In genomic region chr3:52190294-52190841, GRCh38 we compare ENCODE assay signal across 10 cellular contexts. TPM values are rescaled to one million over a fixed set of nuclear protein-coding genes. Genes with fewer than 3 reads are reported as not detected.
DNase-seq lines count a peak whose midpoint lies in the region; ATAC-seq and TF ChIP-seq lines count a peak whose summit lies in the region.
"Had no signal": no experiment of that assay in that cellular context is flagged by ENCODE, and none has a peak within 500 bp of the region (broad histone marks: within the 10 kb centered on the region; RNA-seq: fewer than 3 reads in every experiment).

No MANE protein-coding gene starts in this region.

- no peaks in the 10 kb centered on the region for H3K9me3 ChIP-seq in esophagus squamous epithelium
- no peaks in the 10 kb centered on the region for H3K9me3 ChIP-seq in aorta (ENCODE audit: control insufficient read depth, low read length)
- H3K9me3 ChIP-seq: A549 had no signal

- POLR2A ChIA-PET in activated CD8-positive, alpha-beta T cell treated with anti-CD3 and anti-CD28 coated beads, Interleukin-2, amount 10 ng/mL, durations not matched to agents 7 days and 5 days (lab: Charles Lee): no interaction called here
- POLR2A ChIA-PET in activated CD8-positive, alpha-beta T cell treated with anti-CD3 and anti-CD28 coated beads for 36 hours (lab: Charles Lee): no interaction called here

- CTCF ChIA-PET in activated CD8-positive, alpha-beta T cell treated with anti-CD3 and anti-CD28 coated beads, Interleukin-2, amount 10 ng/mL, durations not matched to agents 7 days and 5 days (lab: Charles Lee): no interaction called here
- CTCF ChIA-PET in activated CD8-positive, alpha-beta T cell treated with anti-CD3 and anti-CD28 coated beads for 36 hours (lab: Charles Lee): no interaction called here

- peak overlapping the region; percentile 50 for H3K27ac Mint-ChIP-seq in activated CD8-positive, alpha-beta T cell treated with anti-CD3 and anti-CD28 coated beads, Interleukin-2, amount 10 ng/mL, durations not matched to agents 7 days and 5 days
- H3K27ac Mint-ChIP-seq in activated CD8-positive, alpha-beta T cell treated with anti-CD3 and anti-CD28 coated beads for 36 hours: no peak overlapping the region
- H3K27ac Mint-ChIP-seq in nephron: peak overlapping the region; percentile 71 to 96 (median 89)

- no peaks in the 10 kb centered on the region for H3K36me3 ChIP-seq in esophagus squamous epithelium
- no peaks in the 10 kb centered on the region for H3K36me3 ChIP-seq in aorta (ENCODE audit: control insufficient read depth in 1 of 2, insufficient read depth in 2 of 2, low read length in 1 of 2)

- no peak overlapping the region for H3K4me3 ChIP-seq in esophagus squamous epithelium
- no peak overlapping the region for H3K4me3 ChIP-seq in aorta (ENCODE audit: low read length in 2 of 2)
- H3K4me3 ChIP-seq: A549 had no signal

- H3K27me3 Mint-ChIP-seq in activated CD8-positive, alpha-beta T cell treated with anti-CD3 and anti-CD28 coated beads, Interleukin-2, amount 10 ng/mL, durations not matched to agents 7 days and 5 days (ENCODE audit: low read depth): no peaks in the 10 kb centered on the region
- no peaks in the 10 kb centered on the region for H3K27me3 Mint-ChIP-seq in activated CD8-positive, alpha-beta T cell treated with anti-CD3 and anti-CD28 coated beads for 36 hours
- H3K27me3 Mint-ChIP-seq in nephron (ENCODE audit: low read depth): no peaks in the 10 kb centered on the region

- TF ChIP-seq POLR2A in esophagus squamous epithelium (IDR thresholded peaks at IDR 0.05): no peak

- H3K4me1 Mint-ChIP-seq in activated CD8-positive, alpha-beta T cell treated with anti-CD3 and anti-CD28 coated beads, Interleukin-2, amount 10 ng/mL, durations not matched to agents 7 days and 5 days (ENCODE audit: low read depth): peaks cover 17% of the 10 kb centered on the region
- peaks cover 3% of the 10 kb centered on the region for H3K4me1 Mint-ChIP-seq in activated CD8-positive, alpha-beta T cell treated with anti-CD3 and anti-CD28 coated beads for 36 hours (ENCODE audit: low read depth)
- peaks cover 41% of the 10 kb centered on the region for H3K4me1 Mint-ChIP-seq in nephron

- 65 to 85% methylated on average over 1 to 3 of the region's 5 CpGs for WGBS in esophagus squamous epithelium, 2 donors
- 7 to 12% methylated on average over 5 of the region's 5 CpGs for WGBS in aorta, 2 donors

- no peak for DNase-seq in activated CD8-positive, alpha-beta T cell treated with anti-CD3 and anti-CD28 coated beads, Interleukin-2, amount 10 ng/mL, durations not matched to agents 7 days and 5 days
- DNase-seq in activated CD8-positive, alpha-beta T cell treated with anti-CD3 and anti-CD28 coated beads for 36 hours: no peak
- DNase-seq in esophagus squamous epithelium (lab: John Stamatoyannopoulos, UW) (no peak), aorta (peak; percentile 76 to 88), NCI-H2029 treated with DMSO at 0.1 percent for 48 hours (lab: John Stamatoyannopoulos, UW) (no peak), ecto neural progenitor cell (ENCODE audit: low spot score) (no peak)

- TF ChIP-seq CTCF in activated CD8-positive, alpha-beta T cell treated with anti-CD3 and anti-CD28 coated beads for 36 hours (IDR thresholded peaks at IDR 0.05): no peak
- no peak for TF ChIP-seq CTCF in esophagus squamous epithelium (IDR thresholded peaks at IDR 0.05)
- no peak for TF ChIP-seq CTCF in nephron (IDR thresholded peaks at IDR 0.05; ENCODE audit: unreplicated experiment in 3 of 3)

- H3K9me3 Mint-ChIP-seq in activated CD8-positive, alpha-beta T cell treated with anti-CD3 and anti-CD28 coated beads, Interleukin-2, amount 10 ng/mL, durations not matched to agents 7 days and 5 days (ENCODE audit: insufficient read depth): no peaks in the 10 kb centered on the region
- H3K9me3 Mint-ChIP-seq in activated CD8-positive, alpha-beta T cell treated with anti-CD3 and anti-CD28 coated beads for 36 hours: no peaks in the 10 kb centered on the region
- H3K9me3 Mint-ChIP-seq in nephron: no peaks in the 10 kb centered on the region

- H3K27me3 ChIP-seq in esophagus squamous epithelium (no peaks in the 10 kb centered on the region), aorta (ENCODE audit: control insufficient read depth in 1 of 2, insufficient read depth in 2 of 2, low read length in 1 of 2) (no peaks in the 10 kb centered on the region)

- no peak overlapping the region for H3K4me3 Mint-ChIP-seq in activated CD8-positive, alpha-beta T cell treated with anti-CD3 and anti-CD28 coated beads, Interleukin-2, amount 10 ng/mL, durations not matched to agents 7 days and 5 days
- no peak overlapping the region for H3K4me3 Mint-ChIP-seq in activated CD8-positive, alpha-beta T cell treated with anti-CD3 and anti-CD28 coated beads for 36 hours
- no peak overlapping the region for H3K4me3 Mint-ChIP-seq in nephron

- H3K4me1 ChIP-seq in esophagus squamous epithelium: peaks cover 10 to 46% (median 14%) of the 10 kb centered on the region in 3 donors
- H3K4me1 ChIP-seq in aorta (ENCODE audit: control insufficient read depth in 1 of 2, insufficient read depth in 2 of 2, low read length in 2 of 2): peaks cover 0 to 2% of the 10 kb centered on the region in 2 donors

- H3K36me3 Mint-ChIP-seq in activated CD8-positive, alpha-beta T cell treated with anti-CD3 and anti-CD28 coated beads, Interleukin-2, amount 10 ng/mL, durations not matched to agents 7 days and 5 days (ENCODE audit: low read depth): no peaks in the 10 kb centered on the region
- no peaks in the 10 kb centered on the region for H3K36me3 Mint-ChIP-seq in activated CD8-positive, alpha-beta T cell treated with anti-CD3 and anti-CD28 coated beads for 36 hours (ENCODE audit: low read depth)
- H3K36me3 Mint-ChIP-seq in nephron (ENCODE audit: low read depth): no peaks in the 10 kb centered on the region

- H3K27ac ChIP-seq in esophagus squamous epithelium (peak overlapping the region in 3 of 4 donors; percentile 9 to 74 (median 16)), aorta (ENCODE audit: low read depth in 1 of 2, low read length in 2 of 2) (peak overlapping the region in 1 of 2 donors; percentile 32)
- H3K27ac ChIP-seq: A549 had no signal

- intact Hi-C loops in activated CD8-positive, alpha-beta T cell treated with anti-CD3 and anti-CD28 coated beads for 36 hours (cut with micrococcal nuclease): no loop called here
- intact Hi-C loops in esophagus squamous epithelium (cut with DNase I): no loop called here
- intact Hi-C loops in aorta (cut with DNase I): loop anchor here in 1 of 2 donors (2.0 kb wide), 1 partner anchor 34 kb away; no protein-coding TSS in a partner anchor

- no peak for ATAC-seq in activated CD8-positive, alpha-beta T cell treated with anti-CD3 and anti-CD28 coated beads, Interleukin-2, amount 10 ng/mL, durations not matched to agents 7 days and 5 days
- ATAC-seq in activated CD8-positive, alpha-beta T cell treated with anti-CD3 and anti-CD28 coated beads for 36 hours: no peak
- ATAC-seq in aorta (ENCODE audit: low FRiP score) (peak; percentile 75), GM18502 (IDR thresholded peaks at IDR 0.05; ENCODE audit: poor library complexity, unreplicated experiment) (no peak)
- ATAC-seq: A549 had no signal

RNA-seq across cellular contexts. Expression of gene ALAS1, which starts 7.6 kb away (rescaled TPM):
- 10 to 100 TPM; 57.7 to 60.8 TPM for total RNA-seq in activated CD8-positive, alpha-beta T cell treated with anti-CD3 and anti-CD28 coated beads, Interleukin-2, amount 10 ng/mL, durations not matched to agents 7 days and 5 days
- 10 to 100 TPM; 54.3 to 54.6 TPM for total RNA-seq in activated CD8-positive, alpha-beta T cell treated with anti-CD3 and anti-CD28 coated beads for 36 hours
- 10 to 100 TPM; 28.3 to 45.5 (median 35.1) TPM for total RNA-seq in esophagus squamous epithelium
- total RNA-seq in aorta: 10 to 100 TPM; 30.2 to 34.5 TPM
- polyA plus RNA-seq in aorta: 10 to 100 TPM; 14.4 to 16.5 TPM

RNA-seq across cellular contexts. Expression of gene TLR9, which starts 35.1 kb away (rescaled TPM):
- total RNA-seq in activated CD8-positive, alpha-beta T cell treated with anti-CD3 and anti-CD28 coated beads, Interleukin-2, amount 10 ng/mL, durations not matched to agents 7 days and 5 days: under 1 TPM; 0.52 to 0.79 TPM
- total RNA-seq in activated CD8-positive, alpha-beta T cell treated with anti-CD3 and anti-CD28 coated beads for 36 hours: 1 to 10 TPM; 2.0 TPM
- total RNA-seq in esophagus squamous epithelium (not detected), aorta (under 1 TPM; 0.42 to 0.81 TPM)
- polyA plus RNA-seq in aorta: not detected
- total RNA-seq: epithelial cell of proximal tubule had no signal

RNA-seq across cellular contexts. Expression of gene POC1A, which starts 36.1 kb away (rescaled TPM):
- total RNA-seq in activated CD8-positive, alpha-beta T cell treated with anti-CD3 and anti-CD28 coated beads, Interleukin-2, amount 10 ng/mL, durations not matched to agents 7 days and 5 days: 10 to 100 TPM; 31.7 to 32.3 TPM
- total RNA-seq in activated CD8-positive, alpha-beta T cell treated with anti-CD3 and anti-CD28 coated beads for 36 hours: 10 to 100 TPM; 21.2 to 23.5 TPM
- total RNA-seq in esophagus squamous epithelium: 10 to 100 TPM in 1 of 4 donors, 1 to 10 TPM in 3; 2.7 to 10.3 (median 4.8) TPM
- 1 to 10 TPM in 1 of 2 donors, under 1 TPM in 1; 0.91 to 2.1 TPM for total RNA-seq in aorta
- polyA plus RNA-seq in aorta: 1 to 10 TPM in 1 of 2 donors, under 1 TPM in 1; 0.38 to 1.6 TPM

RNA-seq across cellular contexts. Expression of gene TWF2, which starts 48.6 kb away (rescaled TPM):
- total RNA-seq in activated CD8-positive, alpha-beta T cell treated with anti-CD3 and anti-CD28 coated beads, Interleukin-2, amount 10 ng/mL, durations not matched to agents 7 days and 5 days: 100 to 1,000 TPM; 154 to 162 TPM
- 100 to 1,000 TPM; 137 TPM for total RNA-seq in activated CD8-positive, alpha-beta T cell treated with anti-CD3 and anti-CD28 coated beads for 36 hours
- total RNA-seq in esophagus squamous epithelium (10 to 100 TPM; 31.6 to 74.9 (median 55.7) TPM), aorta (10 to 100 TPM; 40.5 to 52.2 TPM)
- 10 to 100 TPM; 42.3 to 48.0 TPM for polyA plus RNA-seq in aorta

RNA-seq across cellular contexts. Expression of gene PPM1M, which starts 55.2 kb away (rescaled TPM):
- total RNA-seq in activated CD8-positive, alpha-beta T cell treated with anti-CD3 and anti-CD28 coated beads, Interleukin-2, amount 10 ng/mL, durations not matched to agents 7 days and 5 days: 10 to 100 TPM; 90.7 to 91.9 TPM
- 100 to 1,000 TPM in 1 of 2 experiments, 10 to 100 TPM in 1; 94.3 to 100 TPM for total RNA-seq in activated CD8-positive, alpha-beta T cell treated with anti-CD3 and anti-CD28 coated beads for 36 hours
- total RNA-seq in esophagus squamous epithelium: 10 to 100 TPM in 3 of 4 donors, 1 to 10 TPM in 1; 3.2 to 25.6 (median 12.3) TPM
- total RNA-seq in aorta: 10 to 100 TPM; 26.7 to 43.4 TPM
- 10 to 100 TPM; 26.2 to 33.7 TPM for polyA plus RNA-seq in aorta

Comparison
In these comparisons a context has a peak if more than half of its experiments do, and no peak if none do; other contexts are left out.
1. DNase-seq: peak in aorta (2 of 2); none in activated CD8-positive, alpha-beta T cell treated with anti-CD3 and anti-CD28 coated beads, Interleukin-2, amount 10 ng/mL, durations not matched to agents 7 days and 5 days (single experiment), activated CD8-positive, alpha-beta T cell treated with anti-CD3 and anti-CD28 coated beads for 36 hours (single experiment), esophagus squamous epithelium (single experiment), NCI-H2029 treated with DMSO at 0.1 percent for 48 hours (single experiment) and ecto neural progenitor cell (single experiment).